Comparison of ENCODE assay signal across 7 cellular contexts in the genomic region with DNA sequence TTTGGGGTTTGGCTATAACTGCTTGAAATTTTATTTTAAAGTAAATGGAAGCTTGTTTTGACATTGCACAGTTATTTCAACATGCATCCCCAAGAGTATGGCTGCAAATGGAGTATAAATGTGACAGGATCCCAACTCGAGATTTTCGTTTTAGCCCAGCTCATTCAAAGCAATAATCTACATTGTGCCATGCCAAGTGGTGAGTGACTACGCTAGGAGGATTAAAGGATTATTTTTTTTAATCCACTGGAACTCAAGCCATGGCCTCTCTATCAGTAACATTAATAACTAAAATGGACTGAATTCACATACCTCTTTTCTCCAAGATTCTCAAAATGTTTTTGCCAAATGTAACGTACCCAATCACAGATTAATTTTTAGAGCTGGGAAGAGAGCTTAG.
"Had no signal": no experiment of that assay in that cellular context is flagged by ENCODE, and none has a peak within 500 bp of the region (broad histone marks: within the 10 kb centered on the region; RNA-seq: fewer than 3 reads in every experiment).

No MANE protein-coding gene starts in this region.

- DNase-seq: GM23248, GOT3, H9, HCEC 1CT, KBM-7 had no signal

- H3K4me3 ChIP-seq: GM23248 had no signal

- H2AFZ ChIP-seq: GM23248 had no signal

- H3K27ac ChIP-seq: GM23248, HL-60 had no signal

- ATAC-seq: HepG2 had no signal
